Comparison of ENCODE assay signal across 8 cellular contexts in genomic region chr12:6866163-6866919, GRCh38. TPM values are rescaled to one million over a fixed set of nuclear protein-coding genes. Genes with fewer than 3 reads are reported as not detected.
DNase-seq lines count a peak whose midpoint lies in the region; ATAC-seq, FAIRE-seq and TF ChIP-seq lines count a peak whose summit lies in the region.

No MANE protein-coding gene starts in this region.

- H3K4me2 ChIP-seq in H1 (ENCODE audit: insufficient read depth in 1 of 2, low read depth in 2 of 2, low read length in 2 of 2) (peak overlapping the region; percentile 89 to 94), osteoblast (ENCODE audit: insufficient read depth, low read length) (peak overlapping the region; percentile 88)

- H3K27me3 ChIP-seq in CD4-positive, alpha-beta T cell (ENCODE audit: control insufficient read depth, insufficient read depth, low read length) = no peaks in the 10 kb centered on the region
- H3K27me3 ChIP-seq in H1 (replicated peaks in 1 of 4; ENCODE audit: control insufficient read depth in 3 of 4, extremely low read depth in 1 of 4, insufficient read depth in 3 of 4, low read length in 3 of 4) = no peaks in the 10 kb centered on the region
- H3K27me3 ChIP-seq in osteoblast (ENCODE audit: insufficient read depth, low read length) = no peaks in the 10 kb centered on the region

- peak overlapping the region; percentile 88; the same call in 1 of the 2 replicates for H2BK15ac ChIP-seq in H1 (ENCODE audit: low read length)

- no peak overlapping the region for H2AK5ac ChIP-seq in H1 (ENCODE audit: low read depth, low read length)

- CTCF ChIA-PET in CD4-positive, alpha-beta T cell (lab: Charles Lee) = interaction anchor here (1.5 to 10.3 kb wide), 4 partner anchors 14 to 95 kb away, joined by 3 to 153 read pairs (median 24); partner anchors contain the start of genes CDCA3 and USP5
- CTCF ChIA-PET in H1 (lab: Charles Lee; ENCODE audit: partially characterized antibody) = interaction anchor here (0.7 to 10.4 kb wide), 13 partner anchors 11 to 245 kb away, joined by 3 to 216 read pairs (median 4); partner anchors contain the start of genes C12orf57, RNU7-1 and USP5

- H2BK12ac ChIP-seq in H1 (ENCODE audit: low read depth, low read length) = no peak overlapping the region

- POLR2A ChIA-PET in CD4-positive, alpha-beta T cell (lab: Charles Lee) = interaction anchor here (0.9 to 5.7 kb wide), 8 partner anchors 13 to 143 kb away, joined by 3 to 90 read pairs (median 10); partner anchors contain the start of genes CDCA3, COPS7A, P3H3 and USP5
- POLR2A ChIA-PET in H1 (lab: Charles Lee; ENCODE audit: partially characterized antibody) = interaction anchor here (0.7 to 18.9 kb wide), 29 partner anchors 8 to 325 kb away, joined by 3 to 588 read pairs (median 6); partner anchors contain the start of genes ATN1, C12orf57, CDCA3 and COPS7A

- H3K36me3 Mint-ChIP-seq in CD4-positive, alpha-beta T cell (ENCODE audit: low read depth) = peaks cover 59% of the 10 kb centered on the region

- no peak for TF ChIP-seq CTCF in CD4-positive, alpha-beta T cell (IDR thresholded peaks at IDR 0.05)
- TF ChIP-seq CTCF in H1 (IDR thresholded peaks at IDR 0.05; ENCODE audit: control extremely low read depth in 1 of 3, insufficient read depth in 1 of 3, low read depth in 1 of 3, low read length in 3 of 3) (no peak), osteoblast (IDR thresholded peaks at IDR 0.05; ENCODE audit: extremely low read depth, low read depth, low read length) (no peak)

- H4K91ac ChIP-seq in H1 (replicated peaks; ENCODE audit: insufficient read length, low read length) = peak overlapping the region; percentile 48

- peaks cover 0 to 22% of the 10 kb centered on the region in 2 experiments; a peak in 2 of 4 replicates for H3K79me2 ChIP-seq in H1 (ENCODE audit: control insufficient read depth in 1 of 2, insufficient read depth in 2 of 2, low read length in 2 of 2)
- H3K79me2 ChIP-seq in osteoblast (ENCODE audit: insufficient read depth, low read length) = peaks cover 38% of the 10 kb centered on the region

- H3K9me3 Mint-ChIP-seq in CD4-positive, alpha-beta T cell = no peaks in the 10 kb centered on the region

- no peaks in the 10 kb centered on the region for H3K27me3 Mint-ChIP-seq in CD4-positive, alpha-beta T cell

- intact Hi-C loops in CD4-positive, alpha-beta T cell (cut with DNase I, micrococcal nuclease) = loop anchor here (2.0 to 5.0 kb wide), 2 partner anchors 14 to 76 kb away; partner anchors contain the start of genes C12orf57 (in 1 of the 2), RNU7-1 (in 1 of the 2) and USP5 (in 1 of the 2)

- peaks cover 7 to 39% (median 20%) of the 10 kb centered on the region in 4 experiments for H3K4me1 ChIP-seq in H1 (replicated peaks in 1 of 4; ENCODE audit: control insufficient read depth in 3 of 4, insufficient read depth in 4 of 4, low read length in 3 of 4)
- peaks cover 32% of the 10 kb centered on the region for H3K4me1 ChIP-seq in osteoblast (ENCODE audit: insufficient read depth, low read length)

- peak overlapping the region; percentile 73 for H3K27ac ChIP-seq in CD4-positive, alpha-beta T cell (ENCODE audit: low read depth, low read length)
- H3K27ac ChIP-seq in H1 (ENCODE audit: low read depth, low read length) (no peak overlapping the region), osteoblast (ENCODE audit: low read depth, low read length) (peak overlapping the region; percentile 52)

- H3K9ac ChIP-seq in H1 (replicated peaks in 1 of 4; ENCODE audit: extremely low read depth in 1 of 4, low read depth in 3 of 4, low read length in 3 of 4) = peak overlapping the region in 2 of 4 experiments; percentile 35 to 53; a peak in 2 of 7 replicates

- H3K14ac ChIP-seq in H1 (ENCODE audit: insufficient read length) = no peak overlapping the region

- WGBS in H1 (ENCODE audit: extremely low coverage in 1 of 2, insufficient coverage in 1 of 2, insufficient read length in 1 of 2, insufficient replicate concordance in 2 of 2, low coverage in 1 of 2, low lambda C conversion rate in 2 of 2, missing lambda C conversion rate in 1 of 2), 2 experiments = 53% methylated on average over 19 of the region's 19 CpGs; no CpG with 5 or more reads in 1 of the 2 experiments

- H4K5ac ChIP-seq in H1 (ENCODE audit: insufficient read length, low read depth, low read length) = peak overlapping the region; percentile 26

- TF ChIP-seq EP300 in H1 (IDR thresholded peaks at IDR 0.05; ENCODE audit: borderline replicate concordance in 1 of 2, low read depth in 2 of 2, low read length in 2 of 2) = no peak

- H3K4ac ChIP-seq in H1 (replicated peaks; ENCODE audit: insufficient read length, low read depth, low read length) = peak overlapping the region; percentile 57

- no peak for TF ChIP-seq POLR2A in H1 (IDR thresholded peaks at IDR 0.05; ENCODE audit: control extremely low read depth in 1 of 2, low read depth in 2 of 2, low read length in 2 of 2)
- TF ChIP-seq POLR2A in GM12891 (IDR thresholded peaks at IDR 0.05; ENCODE audit: low read depth, low read length) = no peak

- no peak overlapping the region for H2BK120ac ChIP-seq in H1 (replicated peaks; ENCODE audit: low read depth, low read length)

- H3K79me1 ChIP-seq in H1 (ENCODE audit: low read depth, low read length) = 0 out of 2 replicates have a peak, but pooled peaks cover 4% of the 10 kb centered on the region

- H3K4me1 Mint-ChIP-seq in CD4-positive, alpha-beta T cell (ENCODE audit: low read depth) = peaks cover 43% of the 10 kb centered on the region

- H3K4me3 ChIP-seq in H1 (ENCODE audit: extremely low read depth in 1 of 4, insufficient read depth in 2 of 4, low read depth in 3 of 4, low read length in 4 of 4) = peak overlapping the region; percentile 40 to 98 (median 67)
- H3K4me3 ChIP-seq in osteoblast (ENCODE audit: insufficient read depth, low read length) = peak overlapping the region; percentile 81

- no peak for TF ChIP-seq RAD21 in H1 (IDR thresholded peaks at IDR 0.05 in 1 of 2, conservative IDR thresholded peaks at IDR 0.05 in 1 of 2; ENCODE audit: low read depth in 2 of 2, low read length in 2 of 2)

- ATAC-seq in CD4-positive, alpha-beta T cell (ENCODE audit: poor library complexity) = no peak

- H3K23me2 ChIP-seq in H1 (ENCODE audit: low read depth, low read length) = peaks cover 11% of the 10 kb centered on the region

- peak overlapping the region; percentile 80 for H3K27ac Mint-ChIP-seq in CD4-positive, alpha-beta T cell

- peaks cover 14 to 55% (median 34%) of the 10 kb centered on the region in 4 experiments for H3K36me3 ChIP-seq in H1 (ENCODE audit: control insufficient read depth in 2 of 4, insufficient read depth in 4 of 4, low read length in 3 of 4)
- peaks cover 57% of the 10 kb centered on the region for H3K36me3 ChIP-seq in osteoblast (ENCODE audit: insufficient read depth, low read length)

- H3K18ac ChIP-seq in H1 (ENCODE audit: extremely low read depth, low read length) = peak overlapping the region; percentile 94

- FAIRE-seq in H1 (lab: Jason Lieb, UNC) (no peak), GM12891 (lab: Jason Lieb, UNC) (no peak)

- peak overlapping the region; percentile 94 for H3K4me3 Mint-ChIP-seq in CD4-positive, alpha-beta T cell

- H3K23ac ChIP-seq in H1 (ENCODE audit: insufficient read length) = no peak overlapping the region

- H4K20me1 ChIP-seq in H1 (replicated peaks in 1 of 2; ENCODE audit: control insufficient read depth in 1 of 2, insufficient read depth in 2 of 2, low read length in 2 of 2) = peaks cover 17 to 22% of the 10 kb centered on the region in 2 experiments
- peaks cover 33% of the 10 kb centered on the region for H4K20me1 ChIP-seq in osteoblast (ENCODE audit: insufficient read depth, low read length)

- H2AFZ ChIP-seq in H1 (ENCODE audit: low read length) = no peak overlapping the region
- no peak overlapping the region for H2AFZ ChIP-seq in osteoblast (ENCODE audit: low read length)

- no peaks in the 10 kb centered on the region for H3K9me3 ChIP-seq in CD4-positive, alpha-beta T cell (ENCODE audit: control insufficient read depth, low read length)
- H3K9me3 ChIP-seq in H1 (ENCODE audit: insufficient read depth in 2 of 2, low read depth in 1 of 2, low read length in 1 of 2) = no peaks in the 10 kb centered on the region
- no peaks in the 10 kb centered on the region for H3K9me3 ChIP-seq in osteoblast (ENCODE audit: low read depth, low read length)

- no peak overlapping the region for H2BK20ac ChIP-seq in H1 (ENCODE audit: low read length)

- H4K8ac ChIP-seq in H1 (ENCODE audit: extremely low read depth, insufficient read depth, low read length) = no peak overlapping the region; the same call in 1 of the 2 replicates

- no peak for DNase-seq in CD4-positive, alpha-beta T cell
- peak; percentile 37 for DNase-seq in NCI-H69 (lab: John Stamatoyannopoulos, UW)
- DNase-seq in H1 (ENCODE audit: low read depth in 1 of 2, low spot score in 2 of 2) = peak in 1 of 2 experiments; percentile 68
- DNase-seq in osteoblast (ENCODE audit: insufficient read length, low spot score, missing footprints) = peak; percentile 87
- DNase-seq in GM12891 (ENCODE audit: insufficient read length, low spot score) = no peak
- no peak for DNase-seq in retina
- no peak for DNase-seq in stimulated activated CD4-positive, alpha-beta T cell treated with anti-CD3 and anti-CD28 coated beads, Interleukin-1b, Interleukin-23, amount 100 ng/mL, for 48 hours
- no peak for DNase-seq in DMS153 (lab: John Stamatoyannopoulos, UW)

- no peak overlapping the region for H3K56ac ChIP-seq in H1 (replicated peaks; ENCODE audit: insufficient read length, low read depth, low read length)

- H2BK5ac ChIP-seq in H1 (ENCODE audit: low read depth, low read length) = peak overlapping the region; percentile 47; the same call in 1 of the 2 replicates

RNA-seq across cellular contexts. Expression of gene TPI1, which starts 1.0 kb away (rescaled TPM):
- total RNA-seq in CD4-positive, alpha-beta T cell = 10 to 100 TPM; 46.8 to 48.7 TPM
- total RNA-seq in H1 (2021; fragmentation: NEBNext Ultra II Directional; extraction: Animal tissue kit (Norgen Biotek cat#: 25700)) = 902 and 910 TPM in 2 replicates
- 2,591 and 3,018 TPM in 2 replicates for polyA plus RNA-seq in H1 (2011; rRNA removed)
- 1,965 TPM for polyA plus RNA-seq in H1 (2011; cell fraction: cytosol; rRNA removed)
- 2,364 TPM for polyA plus RNA-seq in H1 (2011; cell fraction: nucleus; rRNA removed)
- polyA plus RNA-seq in H1 (2012, experiment 1 of 2) = 941 to 1,281 TPM (median 1,168 TPM) in 4 replicates
- 1,637 TPM for polyA plus RNA-seq in H1 (2012, experiment 2 of 2)
- polyA plus RNA-seq in H1 (2013, experiment 1 of 2) = 844 TPM
- 780 TPM for polyA plus RNA-seq in H1 (2013, experiment 2 of 2)
- polyA minus RNA-seq in H1 (2011; rRNA and poly(A)+ RNA removed) = 2,114 and 2,462 TPM in 2 replicates
- 467 TPM for polyA minus RNA-seq in H1 (2011; cell fraction: cytosol; rRNA and poly(A)+ RNA removed)
- polyA minus RNA-seq in H1 (2011; cell fraction: nucleus; rRNA and poly(A)+ RNA removed) = 555 TPM
- total RNA-seq in osteoblast = 385 and 553 TPM in 2 replicates
- 1,232 TPM for polyA plus RNA-seq in GM12891 (2012; ENCODE audit: low read depth, missing spikeins)

RNA-seq across cellular contexts. Expression of gene SPSB2, which starts 6.8 kb away (rescaled TPM):
- total RNA-seq in CD4-positive, alpha-beta T cell = 1 to 10 TPM; 3.2 to 3.3 TPM
- total RNA-seq in H1 (2021; fragmentation: NEBNext Ultra II Directional; extraction: Animal tissue kit (Norgen Biotek cat#: 25700)) = 13.0 and 13.9 TPM in 2 replicates
- polyA plus RNA-seq in H1 (2011; rRNA removed) = 23.2 and 31.6 TPM in 2 replicates
- polyA plus RNA-seq in H1 (2011; cell fraction: cytosol; rRNA removed) = 24.2 TPM
- 22.2 TPM for polyA plus RNA-seq in H1 (2011; cell fraction: nucleus; rRNA removed)
- 9.9 to 18.8 TPM (median 17.2 TPM) in 4 replicates for polyA plus RNA-seq in H1 (2012, experiment 1 of 2)
- polyA plus RNA-seq in H1 (2012, experiment 2 of 2) = 15.5 TPM
- polyA plus RNA-seq in H1 (2013, experiment 1 of 2) = 7.8 TPM
- 7.7 TPM for polyA plus RNA-seq in H1 (2013, experiment 2 of 2)
- polyA minus RNA-seq in H1 (2011; rRNA and poly(A)+ RNA removed) = 4.0 and 5.7 TPM in 2 replicates
- polyA minus RNA-seq in H1 (2011; cell fraction: cytosol; rRNA and poly(A)+ RNA removed) = 7.4 TPM
- 9.1 TPM for polyA minus RNA-seq in H1 (2011; cell fraction: nucleus; rRNA and poly(A)+ RNA removed)
- 11.5 and 11.9 TPM in 2 replicates for total RNA-seq in osteoblast
- polyA plus RNA-seq in GM12891 (2012; ENCODE audit: low read depth, missing spikeins) = 3.4 TPM

RNA-seq across cellular contexts. Expression of gene USP5, which starts 14.4 kb away (rescaled TPM):
- total RNA-seq in CD4-positive, alpha-beta T cell = 10 to 100 TPM; 31.8 to 33.4 TPM
- total RNA-seq in H1 (2021; fragmentation: NEBNext Ultra II Directional; extraction: Animal tissue kit (Norgen Biotek cat#: 25700)) = 148 and 159 TPM in 2 replicates
- 66.5 and 83.9 TPM in 2 replicates for polyA plus RNA-seq in H1 (2011; rRNA removed)
- 90.3 TPM for polyA plus RNA-seq in H1 (2011; cell fraction: cytosol; rRNA removed)
- polyA plus RNA-seq in H1 (2011; cell fraction: nucleus; rRNA removed) = 161 TPM
- 75.8 to 102 TPM (median 96.4 TPM) in 4 replicates for polyA plus RNA-seq in H1 (2012, experiment 1 of 2)
- 103 TPM for polyA plus RNA-seq in H1 (2012, experiment 2 of 2)
- 86.0 TPM for polyA plus RNA-seq in H1 (2013, experiment 1 of 2)
- polyA plus RNA-seq in H1 (2013, experiment 2 of 2) = 70.7 TPM
- polyA minus RNA-seq in H1 (2011; rRNA and poly(A)+ RNA removed) = 132 and 136 TPM in 2 replicates
- 57.0 TPM for polyA minus RNA-seq in H1 (2011; cell fraction: cytosol; rRNA and poly(A)+ RNA removed)
- 43.7 TPM for polyA minus RNA-seq in H1 (2011; cell fraction: nucleus; rRNA and poly(A)+ RNA removed)
- 65.7 and 77.1 TPM in 2 replicates for total RNA-seq in osteoblast
- polyA plus RNA-seq in GM12891 (2012; ENCODE audit: low read depth, missing spikeins) = 53.3 TPM

RNA-seq across cellular contexts. Expression of gene CDCA3, which starts 15.3 kb away (rescaled TPM):
- total RNA-seq in CD4-positive, alpha-beta T cell = under 1 TPM; 0.80 to 0.89 TPM
- total RNA-seq in H1 (2021; fragmentation: NEBNext Ultra II Directional; extraction: Animal tissue kit (Norgen Biotek cat#: 25700)) = 47.4 and 47.7 TPM in 2 replicates
- polyA plus RNA-seq in H1 (2011; rRNA removed) = 71.2 and 77.0 TPM in 2 replicates
- polyA plus RNA-seq in H1 (2011; cell fraction: cytosol; rRNA removed) = 75.6 TPM
- polyA plus RNA-seq in H1 (2011; cell fraction: nucleus; rRNA removed) = 85.8 TPM
- 46.7 to 59.8 TPM (median 55.0 TPM) in 4 replicates for polyA plus RNA-seq in H1 (2012, experiment 1 of 2)
- polyA plus RNA-seq in H1 (2012, experiment 2 of 2) = 40.3 TPM
- 51.4 TPM for polyA plus RNA-seq in H1 (2013, experiment 1 of 2)
- polyA plus RNA-seq in H1 (2013, experiment 2 of 2) = 48.1 TPM
- polyA minus RNA-seq in H1 (2011; rRNA and poly(A)+ RNA removed) = 21.4 and 28.2 TPM in 2 replicates
- 27.6 TPM for polyA minus RNA-seq in H1 (2011; cell fraction: cytosol; rRNA and poly(A)+ RNA removed)
- polyA minus RNA-seq in H1 (2011; cell fraction: nucleus; rRNA and poly(A)+ RNA removed) = 55.8 TPM
- 4.0 and 5.0 TPM in 2 replicates for total RNA-seq in osteoblast
- 45.0 TPM for polyA plus RNA-seq in GM12891 (2012; ENCODE audit: low read depth, missing spikeins)

RNA-seq across cellular contexts. Expression of gene GNB3, which starts 25.6 kb away (rescaled TPM):
- under 1 TPM; 0.75 to 0.85 TPM for total RNA-seq in CD4-positive, alpha-beta T cell
- 9.0 and 9.9 TPM in 2 replicates for total RNA-seq in H1 (2021; fragmentation: NEBNext Ultra II Directional; extraction: Animal tissue kit (Norgen Biotek cat#: 25700))
- 9.9 and 13.9 TPM in 2 replicates for polyA plus RNA-seq in H1 (2011; rRNA removed)
- 12.7 TPM for polyA plus RNA-seq in H1 (2011; cell fraction: cytosol; rRNA removed)
- 82.1 TPM for polyA plus RNA-seq in H1 (2011; cell fraction: nucleus; rRNA removed)
- 10.9 to 15.6 TPM (median 13.3 TPM) in 4 replicates for polyA plus RNA-seq in H1 (2012, experiment 1 of 2)
- 7.5 TPM for polyA plus RNA-seq in H1 (2012, experiment 2 of 2)
- polyA plus RNA-seq in H1 (2013, experiment 1 of 2) = 5.5 TPM
- polyA plus RNA-seq in H1 (2013, experiment 2 of 2) = 4.9 TPM
- 5.6 and 5.7 TPM in 2 replicates for polyA minus RNA-seq in H1 (2011; rRNA and poly(A)+ RNA removed)
- polyA minus RNA-seq in H1 (2011; cell fraction: cytosol; rRNA and poly(A)+ RNA removed) = 6.0 TPM
- polyA minus RNA-seq in H1 (2011; cell fraction: nucleus; rRNA and poly(A)+ RNA removed) = 17.2 TPM
- 1.4 and 2.7 TPM in 2 replicates for total RNA-seq in osteoblast
- 1.3 TPM for polyA plus RNA-seq in GM12891 (2012; ENCODE audit: low read depth, missing spikeins)

Comparison
In these comparisons a context has a peak if more than half of its experiments do, and no peak if none do; other contexts are left out.
1. DNase-seq: peak in NCI-H69 (single experiment) and osteoblast (single experiment); none in CD4-positive, alpha-beta T cell (0 of 10), GM12891 (single experiment), retina (single experiment), stimulated activated CD4-positive, alpha-beta T cell treated with anti-CD3 and anti-CD28 coated beads, Interleukin-1b, Interleukin-23, amount 100 ng/mL, for 48 hours (single experiment) and DMS153 (single experiment).